Comparison of ENCODE assay signal across 17 cellular contexts in genomic region chr17:17525331-17525730, GRCh38. TPM values are rescaled to one million over a fixed set of nuclear protein-coding genes. Genes with fewer than 3 reads are reported as not detected.
DNase-seq lines count a peak whose midpoint lies in the region; ATAC-seq and TF ChIP-seq lines count a peak whose summit lies in the region.
"Had no signal": no experiment of that assay in that cellular context is flagged by ENCODE, and none has a peak within 500 bp of the region (broad histone marks: within the 10 kb centered on the region; RNA-seq: fewer than 3 reads in every experiment).

No MANE protein-coding gene starts in this region.

- peaks cover 0 to 6% (median 0%) of the 10 kb centered on the region in 5 experiments for H3K9me3 Mint-ChIP-seq in brain
- H3K9me3 Mint-ChIP-seq: IgD-negative memory B cell had no signal

- TF ChIP-seq POLR2A in stomach (IDR thresholded peaks at IDR 0.05), result no peak

- H3K27me3 ChIP-seq in stomach, result no peaks in the 10 kb centered on the region

- in situ Hi-C loops in ACHN (cut with HindIII; ENCODE audit: low pct_ligation_motif_present, low pct_unique_long_range_greater_than_20kb, low sequenced_read_pairs), result no loop called here

- intact Hi-C loops in Right ventricle myocardium inferior (cut with DNase I) (no loop called here), cardiac septum (cut with DNase I) (no loop called here), stomach (cut with DNase I; ENCODE audit: low total_unique reads) (no loop called here)

- TF ChIP-seq CTCF in brain (conservative IDR thresholded peaks at IDR 0.05) (no peak), stomach (IDR thresholded peaks at IDR 0.05) (no peak)

- peak overlapping the region in 3 of 5 experiments; percentile 70 to 87 (median 75) for H3K27ac Mint-ChIP-seq in brain

- DNase-seq in Right ventricle myocardium inferior (ENCODE audit: missing footprints) (peak; percentile 66), cardiac septum (ENCODE audit: low spot score) (no peak), left kidney (ENCODE audit: low read depth, low spot score) (peak; percentile 53), stomach (no peak), ACHN (no peak), LoVo (ENCODE audit: low spot score) (no peak), nucleus accumbens (lab: John Stamatoyannopoulos, UW) (no peak)
- DNase-seq: AML-193, Calu3, NCI-H1048, NCI-H187, PC-9 had no signal

- ATAC-seq in Right ventricle myocardium inferior, result no peak
- ATAC-seq: GM12878, SK-N-SH treated with all-trans-retinoic acid at 6 μM for 48 hours had no signal

- no peaks in the 10 kb centered on the region for H3K27me3 Mint-ChIP-seq in brain
- H3K27me3 Mint-ChIP-seq: IgD-negative memory B cell had no signal

- H3K27ac ChIP-seq in stomach, result peak overlapping the region in 4 of 5 donors; percentile 40 to 77 (median 52)
- H3K27ac ChIP-seq: PC-9 had no signal

- H3K9me3 ChIP-seq in stomach, result no peaks in the 10 kb centered on the region

- no peaks in the 10 kb centered on the region for H3K36me3 Mint-ChIP-seq in brain
- H3K36me3 Mint-ChIP-seq: IgD-negative memory B cell had no signal

- H3K4me3 ChIP-seq in stomach, result no peak overlapping the region
- H3K4me3 ChIP-seq: GM12878, PC-9 had no signal

- peaks cover 41% of the 10 kb centered on the region for H3K4me1 Mint-ChIP-seq in brain

- no peak for TF ChIP-seq EP300 in stomach (IDR thresholded peaks at IDR 0.05)

- 80 to 88% (median 83%) methylated on average over 14 of the region's 14 CpGs for WGBS in stomach, 5 donors

- peaks cover 4 to 11% (median 10%) of the 10 kb centered on the region in 4 donors for H3K36me3 ChIP-seq in stomach

- peaks cover 20 to 61% (median 55%) of the 10 kb centered on the region in 4 donors for H3K4me1 ChIP-seq in stomach

- H3K4me3 Mint-ChIP-seq in brain, result no peak overlapping the region
- H3K4me3 Mint-ChIP-seq: IgD-negative memory B cell had no signal

RNA-seq across cellular contexts. Expression of gene RASD1, which starts 29.1 kb away (rescaled TPM):
- total RNA-seq in Right ventricle myocardium inferior (45.3 TPM), cardiac septum (4.4 TPM), stomach (10 to 100 TPM in 4 of 5 donors, 1 to 10 TPM in 1; 3.7 to 72.9 (median 25.0) TPM)
- polyA plus RNA-seq in brain (ENCODE audit: insufficient read depth, low read depth, low replicate concordance) (79.5 TPM), stomach (10 to 100 TPM in 2 of 3 donors, 1 to 10 TPM in 1; 9.5 to 15.0 (median 10.7) TPM)
- total RNA-seq: Calu3, G401, GM12878 had no signal

RNA-seq across cellular contexts. Expression of gene MED9, which starts 48.5 kb away (rescaled TPM):
- total RNA-seq in Right ventricle myocardium inferior (40.4 TPM), cardiac septum (30.5 TPM), stomach (10 to 100 TPM in 2 of 5 donors, 1 to 10 TPM in 3; 2.9 to 14.5 (median 6.7) TPM)
- polyA plus RNA-seq in brain (ENCODE audit: insufficient read depth, low read depth, low replicate concordance) (32.0 TPM), stomach (10 to 100 TPM; 11.2 to 14.1 (median 12.3) TPM)

Comparison
In these comparisons a context has a peak if more than half of its experiments do, and no peak if none do; other contexts are left out.
1. DNase-seq: peak in Right ventricle myocardium inferior (single experiment) and left kidney (single experiment); none in cardiac septum (single experiment), stomach (single experiment), ACHN (single experiment), LoVo (single experiment) and nucleus accumbens (0 of 56).